In the genomic region with DNA sequence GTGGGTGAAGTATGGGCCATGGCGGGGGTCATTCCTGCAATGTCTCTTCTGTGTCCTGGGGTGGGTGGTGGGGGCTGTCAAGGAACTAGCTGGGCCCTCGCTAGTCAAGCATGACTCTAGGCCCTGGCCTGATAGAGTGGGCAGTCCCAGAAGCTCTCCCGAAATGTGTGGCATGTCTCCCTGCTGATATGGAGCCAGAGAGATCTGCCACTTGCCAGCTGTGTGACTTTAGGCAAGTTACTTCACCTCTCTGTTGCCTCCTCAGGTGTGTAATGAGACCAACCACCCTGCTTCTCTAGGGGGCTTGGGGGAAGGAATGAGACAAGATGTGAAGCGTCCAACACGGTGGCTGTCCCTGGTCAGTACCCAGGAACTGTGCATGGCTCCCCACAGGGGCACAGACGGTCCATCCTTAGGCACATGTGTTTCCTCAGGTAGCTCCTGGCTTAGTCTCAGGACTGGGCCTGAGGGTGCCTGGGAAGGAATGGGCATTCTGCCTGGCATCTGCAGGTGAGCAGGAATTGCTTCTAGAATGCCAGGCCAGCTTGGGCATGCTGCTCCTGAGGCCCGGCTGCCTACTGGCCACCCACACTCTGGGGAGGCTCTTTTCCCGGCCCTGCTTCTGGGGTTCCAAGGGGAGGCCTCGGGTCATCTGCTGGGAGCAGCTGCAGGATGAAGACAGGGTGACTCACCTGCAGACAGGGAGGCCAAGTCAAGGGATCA, we compare ENCODE assay signal across 26 cellular contexts. TPM values are rescaled to one million over a fixed set of nuclear protein-coding genes. Genes with fewer than 3 reads are reported as not detected.
A peak's percentile ranks its signal among the peaks of the same experiment; 100 is the strongest.
DNase-seq lines count a peak whose midpoint lies in the region; ATAC-seq and TF ChIP-seq lines count a peak whose summit lies in the region.
"Had no signal": no experiment of that assay in that cellular context is flagged by ENCODE, and none has a peak within 500 bp of the region (broad histone marks: within the 10 kb centered on the region; RNA-seq: fewer than 3 reads in every experiment).

No MANE protein-coding gene starts in this region.

- H3K27ac Mint-ChIP-seq in activated CD8-positive, alpha-beta memory T cell treated with anti-CD3 and anti-CD28 coated beads, Interleukin-2, amount 10 ng/mL, durations not matched to agents 7 days and 5 days = no peak overlapping the region
- no peak overlapping the region for H3K27ac Mint-ChIP-seq in stimulated activated effector memory CD8-positive, alpha-beta T cell treated with anti-CD3 and anti-CD28 coated beads, Interleukin-12 subunit alpha, Interleukin-12 subunit beta, amount 100 ng/mL, for 72 hours
- H3K27ac Mint-ChIP-seq: activated T-helper 17 cell treated with anti-CD3 and anti-CD28 coated beads, Interleukin-2, amount 50 U/mL, for 72 hours; natural killer cell had no signal

- no peaks in the 10 kb centered on the region for H3K9me3 ChIP-seq in RWPE2 (ENCODE audit: severe bottlenecking)
- H3K9me3 ChIP-seq: gastroesophageal sphincter, left ventricle myocardium inferior, right lobe of liver, thyroid gland had no signal

- no peak for ATAC-seq in activated CD8-positive, alpha-beta memory T cell treated with anti-CD3 and anti-CD28 coated beads, Interleukin-2, amount 10 ng/mL, durations not matched to agents 7 days and 5 days
- ATAC-seq in RWPE2 (ENCODE audit: low read depth) (peak; percentile 67), foreskin keratinocyte (peak; percentile 71), GM18861 (IDR thresholded peaks at IDR 0.05; ENCODE audit: unreplicated experiment) (no peak)
- ATAC-seq in stimulated activated effector memory CD8-positive, alpha-beta T cell treated with anti-CD3 and anti-CD28 coated beads, Interleukin-12 subunit alpha, Interleukin-12 subunit beta, amount 100 ng/mL, for 72 hours = peak; percentile 20
- ATAC-seq: activated T-helper 17 cell treated with anti-CD3 and anti-CD28 coated beads, Interleukin-2, amount 50 U/mL, for 72 hours; gastroesophageal sphincter; natural killer cell; right lobe of liver; SK-N-SH treated with all-trans-retinoic acid at 6 μM for 48 hours; stimulated activated naive CD8-positive, alpha-beta T cell treated with anti-CD3 and anti-CD28 coated beads, Interleukin-15, Interleukin-2, amounts not matched to agents 100 U/mL and 50 U/mL, for 24 hours had no signal

- CTCF ChIA-PET in activated CD8-positive, alpha-beta memory T cell treated with anti-CD3 and anti-CD28 coated beads, Interleukin-2, amount 10 ng/mL, durations not matched to agents 7 days and 5 days (lab: Charles Lee) = no interaction called here

- DNase-seq in activated CD8-positive, alpha-beta memory T cell treated with anti-CD3 and anti-CD28 coated beads for 24 hours = peak; percentile 35
- DNase-seq in activated CD8-positive, alpha-beta memory T cell treated with anti-CD3 and anti-CD28 coated beads, Interleukin-2, amount 10 ng/mL, durations not matched to agents 7 days and 5 days = no peak
- DNase-seq in RWPE2 (ENCODE audit: low spot score) (peak; percentile 69), foreskin keratinocyte (peak in 1 of 2 donors; percentile 34), NOMO-1 (lab: John Stamatoyannopoulos, UW; ENCODE audit: unreplicated experiment in 2 of 2) (no peak), medulla oblongata (ENCODE audit: extremely low spot score) (no peak)
- DNase-seq in stimulated activated effector memory CD8-positive, alpha-beta T cell treated with anti-CD3 and anti-CD28 coated beads, Interleukin-12 subunit alpha, Interleukin-12 subunit beta, amount 100 ng/mL, for 72 hours (ENCODE audit: low spot score in 2 of 2) = no peak
- DNase-seq: 8988T; activated CD4-positive, alpha-beta T cell treated with anti-CD3 and anti-CD28 coated beads for 48 hours; DMS79 treated with DMSO at 0.1 percent for 48 hours; effector memory CD4-positive, alpha-beta T cell; GOT3; hippocampal formation; left ventricle myocardium inferior; natural killer cell; NCI-H1105 treated with DMSO at 0.1 percent for 48 hours; NCI-H2029; NCI-H2227 treated with DMSO at 0.1 percent for 48 hours; stimulated activated naive CD8-positive, alpha-beta T cell treated with anti-CD3 and anti-CD28 coated beads, Interleukin-15, Interleukin-2, amounts not matched to agents 100 U/mL and 50 U/mL, for 24 hours; thyroid gland had no signal

- H3K36me3 ChIP-seq in RWPE2 (ENCODE audit: low read depth) = no peaks in the 10 kb centered on the region
- H3K36me3 ChIP-seq: gastroesophageal sphincter, left ventricle myocardium inferior, right lobe of liver, thyroid gland had no signal

- H3K4me3 ChIP-seq in RWPE2 (ENCODE audit: severe bottlenecking) = no peak overlapping the region
- H3K4me3 ChIP-seq: gastroesophageal sphincter, left ventricle myocardium inferior, right lobe of liver, thyroid gland had no signal

- peaks cover 11% of the 10 kb centered on the region for H3K27me3 Mint-ChIP-seq in activated CD8-positive, alpha-beta memory T cell treated with anti-CD3 and anti-CD28 coated beads, Interleukin-2, amount 10 ng/mL, durations not matched to agents 7 days and 5 days

- H3K9me3 Mint-ChIP-seq in activated CD8-positive, alpha-beta memory T cell treated with anti-CD3 and anti-CD28 coated beads, Interleukin-2, amount 10 ng/mL, durations not matched to agents 7 days and 5 days (ENCODE audit: low read depth) = no peaks in the 10 kb centered on the region
- H3K9me3 Mint-ChIP-seq in stimulated activated effector memory CD8-positive, alpha-beta T cell treated with anti-CD3 and anti-CD28 coated beads, Interleukin-12 subunit alpha, Interleukin-12 subunit beta, amount 100 ng/mL, for 72 hours = no peaks in the 10 kb centered on the region
- H3K9me3 Mint-ChIP-seq: activated T-helper 17 cell treated with anti-CD3 and anti-CD28 coated beads, Interleukin-2, amount 50 U/mL, for 72 hours; natural killer cell had no signal

- no peak overlapping the region for H3K4me3 Mint-ChIP-seq in activated CD8-positive, alpha-beta memory T cell treated with anti-CD3 and anti-CD28 coated beads, Interleukin-2, amount 10 ng/mL, durations not matched to agents 7 days and 5 days
- no peak overlapping the region for H3K4me3 Mint-ChIP-seq in stimulated activated effector memory CD8-positive, alpha-beta T cell treated with anti-CD3 and anti-CD28 coated beads, Interleukin-12 subunit alpha, Interleukin-12 subunit beta, amount 100 ng/mL, for 72 hours
- H3K4me3 Mint-ChIP-seq: activated T-helper 17 cell treated with anti-CD3 and anti-CD28 coated beads, Interleukin-2, amount 50 U/mL, for 72 hours; natural killer cell had no signal

- no peak overlapping the region for H3K27ac ChIP-seq in RWPE2 (ENCODE audit: poor library complexity, severe bottlenecking)
- H3K27ac ChIP-seq in foreskin keratinocyte = no peak overlapping the region
- H3K27ac ChIP-seq: parathyroid adenoma, right lobe of liver, thyroid gland had no signal

- H3K4me1 ChIP-seq in RWPE2 (ENCODE audit: insufficient read depth, poor library complexity, severe bottlenecking) (no peaks in the 10 kb centered on the region), foreskin keratinocyte (no peaks in the 10 kb centered on the region)
- H3K4me1 ChIP-seq: parathyroid adenoma, right lobe of liver, thyroid gland had no signal

- H3K27me3 ChIP-seq in RWPE2 (ENCODE audit: insufficient read depth, poor library complexity, severe bottlenecking) (no peaks in the 10 kb centered on the region), foreskin keratinocyte (peaks cover 12% of the 10 kb centered on the region)
- H3K27me3 ChIP-seq: gastroesophageal sphincter, right lobe of liver, thyroid gland had no signal

- TF ChIP-seq CTCF in RWPE2 (IDR thresholded peaks at IDR 0.05; ENCODE audit: poor library complexity, severe bottlenecking) (no peak), foreskin keratinocyte (conservative IDR thresholded peaks at IDR 0.05) (no peak)

- H3K36me3 Mint-ChIP-seq in activated CD8-positive, alpha-beta memory T cell treated with anti-CD3 and anti-CD28 coated beads, Interleukin-2, amount 10 ng/mL, durations not matched to agents 7 days and 5 days = no peaks in the 10 kb centered on the region
- no peaks in the 10 kb centered on the region for H3K36me3 Mint-ChIP-seq in stimulated activated effector memory CD8-positive, alpha-beta T cell treated with anti-CD3 and anti-CD28 coated beads, Interleukin-12 subunit alpha, Interleukin-12 subunit beta, amount 100 ng/mL, for 72 hours
- H3K36me3 Mint-ChIP-seq: natural killer cell had no signal

- H3K4me1 Mint-ChIP-seq in activated CD8-positive, alpha-beta memory T cell treated with anti-CD3 and anti-CD28 coated beads, Interleukin-2, amount 10 ng/mL, durations not matched to agents 7 days and 5 days = no peaks in the 10 kb centered on the region
- H3K4me1 Mint-ChIP-seq in stimulated activated effector memory CD8-positive, alpha-beta T cell treated with anti-CD3 and anti-CD28 coated beads, Interleukin-12 subunit alpha, Interleukin-12 subunit beta, amount 100 ng/mL, for 72 hours = no peaks in the 10 kb centered on the region
- H3K4me1 Mint-ChIP-seq: activated T-helper 17 cell treated with anti-CD3 and anti-CD28 coated beads, Interleukin-2, amount 50 U/mL, for 72 hours; natural killer cell had no signal

RNA-seq across cellular contexts. Expression of a gene that starts 36.6 kb away (rescaled TPM):
- under 1 TPM; 0.06 to 0.12 TPM for total RNA-seq in activated CD8-positive, alpha-beta memory T cell treated with anti-CD3 and anti-CD28 coated beads, Interleukin-2, amount 10 ng/mL, durations not matched to agents 7 days and 5 days
- total RNA-seq in foreskin keratinocyte = 20.9 and 29.2 TPM in 2 replicates
- 16.2 and 18.1 TPM in 2 replicates for polyA plus RNA-seq in foreskin keratinocyte

Comparison
In these comparisons a context has a peak if more than half of its experiments do, and no peak if none do; other contexts are left out.
1. DNase-seq: peak in activated CD8-positive, alpha-beta memory T cell treated with anti-CD3 and anti-CD28 coated beads for 24 hours (single experiment) and RWPE2 (single experiment); none in activated CD8-positive, alpha-beta memory T cell treated with anti-CD3 and anti-CD28 coated beads, Interleukin-2, amount 10 ng/mL, durations not matched to agents 7 days and 5 days (single experiment), stimulated activated effector memory CD8-positive, alpha-beta T cell treated with anti-CD3 and anti-CD28 coated beads, Interleukin-12 subunit alpha, Interleukin-12 subunit beta, amount 100 ng/mL, for 72 hours (0 of 2), NOMO-1 (0 of 2) and medulla oblongata (single experiment).
2. ATAC-seq: peak in RWPE2 (single experiment), foreskin keratinocyte (single experiment) and stimulated activated effector memory CD8-positive, alpha-beta T cell treated with anti-CD3 and anti-CD28 coated beads, Interleukin-12 subunit alpha, Interleukin-12 subunit beta, amount 100 ng/mL, for 72 hours (single experiment); none in activated CD8-positive, alpha-beta memory T cell treated with anti-CD3 and anti-CD28 coated beads, Interleukin-2, amount 10 ng/mL, durations not matched to agents 7 days and 5 days (single experiment) and GM18861 (single experiment).
3. RNA of a gene that starts 36.6 kb away (total RNA-seq): 20.9 to 29.2 TPM in foreskin keratinocyte; 0.06 to 0.12 TPM in activated CD8-positive, alpha-beta memory T cell treated with anti-CD3 and anti-CD28 coated beads, Interleukin-2, amount 10 ng/mL, durations not matched to agents 7 days and 5 days; every median in the first group is over 10 times any median in the second.